8 cellular contexts compared by ENCODE assay signal in genomic region chr6:5851261-5851757, GRCh38.
A peak's percentile ranks its signal among the peaks of the same experiment; 100 is the strongest.
DNase-seq lines count a peak whose midpoint lies in the region; ATAC-seq, FAIRE-seq and TF ChIP-seq lines count a peak whose summit lies in the region.

No MANE protein-coding gene starts in this region.

- H3K27me3 ChIP-seq in ectodermal cell (ENCODE audit: control insufficient read depth, insufficient read depth, low read length, poor library complexity, severe bottlenecking) = peaks cover 27% of the 10 kb centered on the region

- DNase-seq in GM10266 (ENCODE audit: extremely low spot score) = peak; percentile 69
- peak; percentile 82 for DNase-seq in activated CD4-positive, alpha-beta memory T cell treated with anti-CD3 and anti-CD28 coated beads for 36 hours
- DNase-seq in stimulated activated CD8-positive, alpha-beta memory T cell treated with anti-CD3 and anti-CD28 coated beads, Interleukin-12 subunit alpha, Interleukin-12 subunit beta, amount 100 ng/mL, for 24 hours (ENCODE audit: extremely low read depth) = peak; percentile 25
- DNase-seq in GM19239 (ENCODE audit: insufficient read length, low spot score) = no peak

- peaks cover 22% of the 10 kb centered on the region for H3K4me1 ChIP-seq in ectodermal cell (ENCODE audit: control insufficient read depth, insufficient read depth, low read length)
- H3K4me1 ChIP-seq in mesodermal cell (ENCODE audit: control insufficient read depth, insufficient read depth, low read length, poor library complexity, severe bottlenecking) = no peaks in the 10 kb centered on the region

- CTCF ChIA-PET in activated CD4-positive, alpha-beta memory T cell treated with anti-CD3 and anti-CD28 coated beads for 36 hours (lab: Charles Lee) = interaction anchor here (0.6 kb wide), 1 partner anchor 35 kb away, joined by 3 read pairs; no protein-coding TSS in a partner anchor

- H3K9me3 Mint-ChIP-seq in activated CD4-positive, alpha-beta memory T cell treated with anti-CD3 and anti-CD28 coated beads for 36 hours = no peaks in the 10 kb centered on the region

- no peaks in the 10 kb centered on the region for H3K36me3 Mint-ChIP-seq in activated CD4-positive, alpha-beta memory T cell treated with anti-CD3 and anti-CD28 coated beads for 36 hours

- H3K9me3 ChIP-seq in ectodermal cell (ENCODE audit: control insufficient read depth, low read length) (no peaks in the 10 kb centered on the region), mesodermal cell (ENCODE audit: control insufficient read depth, low read length) (no peaks in the 10 kb centered on the region)

- H3K36me3 ChIP-seq in ectodermal cell (ENCODE audit: control insufficient read depth, insufficient read depth, low read length) (no peaks in the 10 kb centered on the region), mesodermal cell (ENCODE audit: control insufficient read depth, insufficient read depth, low read length) (no peaks in the 10 kb centered on the region)

- peak overlapping the region; percentile 70 for H3K4me3 Mint-ChIP-seq in activated CD4-positive, alpha-beta memory T cell treated with anti-CD3 and anti-CD28 coated beads for 36 hours

- H3K27ac Mint-ChIP-seq in activated CD4-positive, alpha-beta memory T cell treated with anti-CD3 and anti-CD28 coated beads for 36 hours = no peak overlapping the region

- no peak overlapping the region for H3K27ac ChIP-seq in ectodermal cell (ENCODE audit: insufficient read depth, low read depth, low read length, poor library complexity, severe bottlenecking)
- H3K27ac ChIP-seq in mesodermal cell (ENCODE audit: low read depth, low read length, severe bottlenecking) = no peak overlapping the region

- 2 to 3% methylated on average over 34 of the region's 34 CpGs for WGBS in ectodermal cell, 2 experiments
- WGBS in mesodermal cell (ENCODE audit: insufficient coverage in 2 of 2), 2 experiments = 5% methylated on average over 25 to 32 of the region's 34 CpGs

- H3K4me1 Mint-ChIP-seq in activated CD4-positive, alpha-beta memory T cell treated with anti-CD3 and anti-CD28 coated beads for 36 hours (ENCODE audit: low read depth) = peaks cover 9% of the 10 kb centered on the region

- intact Hi-C loops in activated CD4-positive, alpha-beta memory T cell treated with anti-CD3 and anti-CD28 coated beads for 36 hours (cut with micrococcal nuclease) = loop anchor here (1.0 kb wide), 1 partner anchor 15 kb away; no protein-coding TSS in a partner anchor

- ATAC-seq in HG03460 (IDR thresholded peaks at IDR 0.05; ENCODE audit: unreplicated experiment) (peak; percentile 74), HG03159 (IDR thresholded peaks at IDR 0.05; ENCODE audit: unreplicated experiment) (no peak)

- peaks cover 2% of the 10 kb centered on the region for H3K27me3 Mint-ChIP-seq in activated CD4-positive, alpha-beta memory T cell treated with anti-CD3 and anti-CD28 coated beads for 36 hours

- TF ChIP-seq CTCF in GM10266 (IDR thresholded peaks at IDR 0.05; ENCODE audit: control insufficient read depth, insufficient read depth, low read depth, missing control alignments) = no peak

- POLR2A ChIA-PET in activated CD4-positive, alpha-beta memory T cell treated with anti-CD3 and anti-CD28 coated beads for 36 hours (lab: Charles Lee) = no interaction called here

- H3K4me3 ChIP-seq in ectodermal cell (ENCODE audit: insufficient read depth, low read depth, low read length) (peak overlapping the region; percentile 49), mesodermal cell (ENCODE audit: extremely low read depth, insufficient read depth, low read length, poor library complexity, severe bottlenecking) (peak overlapping the region; percentile 34)

- no peak for FAIRE-seq in GM19239 (lab: Jason Lieb, UNC)
